Comparison of ENCODE assay signal across 1 cellular context in genomic region chr9:15420796-15421195, GRCh38.
TF ChIP-seq lines count a peak whose summit lies in the region.

No MANE protein-coding gene starts in this region.

TF ChIP-seq in GM23338, 12 proteins besides CTCF, POLR2A, EP300 and RAD21 (continued from another document):
- no peak for TF ChIP-seq ZNF331 (CRISPR knock-in tag; IDR thresholded peaks at IDR 0.05; ENCODE audit: low read depth)
- TF ChIP-seq EZH2 (IDR thresholded peaks at IDR 0.05; ENCODE audit: low read depth, unreplicated experiment), result no peak
- TF ChIP-seq ZNF114 (CRISPR knock-in tag; IDR thresholded peaks at IDR 0.05), result no peak
- TF ChIP-seq, protein P1, sequence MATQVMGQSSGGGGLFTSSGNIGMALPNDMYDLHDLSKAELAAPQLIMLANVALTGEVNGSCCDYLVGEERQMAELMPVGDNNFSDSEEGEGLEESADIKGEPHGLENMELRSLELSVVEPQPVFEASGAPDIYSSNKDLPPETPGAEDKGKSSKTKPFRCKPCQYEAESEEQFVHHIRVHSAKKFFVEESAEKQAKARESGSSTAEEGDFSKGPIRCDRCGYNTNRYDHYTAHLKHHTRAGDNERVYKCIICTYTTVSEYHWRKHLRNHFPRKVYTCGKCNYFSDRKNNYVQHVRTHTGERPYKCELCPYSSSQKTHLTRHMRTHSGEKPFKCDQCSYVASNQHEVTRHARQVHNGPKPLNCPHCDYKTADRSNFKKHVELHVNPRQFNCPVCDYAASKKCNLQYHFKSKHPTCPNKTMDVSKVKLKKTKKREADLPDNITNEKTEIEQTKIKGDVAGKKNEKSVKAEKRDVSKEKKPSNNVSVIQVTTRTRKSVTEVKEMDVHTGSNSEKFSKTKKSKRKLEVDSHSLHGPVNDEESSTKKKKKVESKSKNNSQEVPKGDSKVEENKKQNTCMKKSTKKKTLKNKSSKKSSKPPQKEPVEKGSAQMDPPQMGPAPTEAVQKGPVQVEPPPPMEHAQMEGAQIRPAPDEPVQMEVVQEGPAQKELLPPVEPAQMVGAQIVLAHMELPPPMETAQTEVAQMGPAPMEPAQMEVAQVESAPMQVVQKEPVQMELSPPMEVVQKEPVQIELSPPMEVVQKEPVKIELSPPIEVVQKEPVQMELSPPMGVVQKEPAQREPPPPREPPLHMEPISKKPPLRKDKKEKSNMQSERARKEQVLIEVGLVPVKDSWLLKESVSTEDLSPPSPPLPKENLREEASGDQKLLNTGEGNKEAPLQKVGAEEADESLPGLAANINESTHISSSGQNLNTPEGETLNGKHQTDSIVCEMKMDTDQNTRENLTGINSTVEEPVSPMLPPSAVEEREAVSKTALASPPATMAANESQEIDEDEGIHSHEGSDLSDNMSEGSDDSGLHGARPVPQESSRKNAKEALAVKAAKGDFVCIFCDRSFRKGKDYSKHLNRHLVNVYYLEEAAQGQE (IDR thresholded peaks at IDR 0.05; ENCODE audit: unreplicated experiment), result no peak
- no peak for TF ChIP-seq POLR2AphosphoS5 (IDR thresholded peaks at IDR 0.05; ENCODE audit: low read depth)
- TF ChIP-seq, protein P2, sequence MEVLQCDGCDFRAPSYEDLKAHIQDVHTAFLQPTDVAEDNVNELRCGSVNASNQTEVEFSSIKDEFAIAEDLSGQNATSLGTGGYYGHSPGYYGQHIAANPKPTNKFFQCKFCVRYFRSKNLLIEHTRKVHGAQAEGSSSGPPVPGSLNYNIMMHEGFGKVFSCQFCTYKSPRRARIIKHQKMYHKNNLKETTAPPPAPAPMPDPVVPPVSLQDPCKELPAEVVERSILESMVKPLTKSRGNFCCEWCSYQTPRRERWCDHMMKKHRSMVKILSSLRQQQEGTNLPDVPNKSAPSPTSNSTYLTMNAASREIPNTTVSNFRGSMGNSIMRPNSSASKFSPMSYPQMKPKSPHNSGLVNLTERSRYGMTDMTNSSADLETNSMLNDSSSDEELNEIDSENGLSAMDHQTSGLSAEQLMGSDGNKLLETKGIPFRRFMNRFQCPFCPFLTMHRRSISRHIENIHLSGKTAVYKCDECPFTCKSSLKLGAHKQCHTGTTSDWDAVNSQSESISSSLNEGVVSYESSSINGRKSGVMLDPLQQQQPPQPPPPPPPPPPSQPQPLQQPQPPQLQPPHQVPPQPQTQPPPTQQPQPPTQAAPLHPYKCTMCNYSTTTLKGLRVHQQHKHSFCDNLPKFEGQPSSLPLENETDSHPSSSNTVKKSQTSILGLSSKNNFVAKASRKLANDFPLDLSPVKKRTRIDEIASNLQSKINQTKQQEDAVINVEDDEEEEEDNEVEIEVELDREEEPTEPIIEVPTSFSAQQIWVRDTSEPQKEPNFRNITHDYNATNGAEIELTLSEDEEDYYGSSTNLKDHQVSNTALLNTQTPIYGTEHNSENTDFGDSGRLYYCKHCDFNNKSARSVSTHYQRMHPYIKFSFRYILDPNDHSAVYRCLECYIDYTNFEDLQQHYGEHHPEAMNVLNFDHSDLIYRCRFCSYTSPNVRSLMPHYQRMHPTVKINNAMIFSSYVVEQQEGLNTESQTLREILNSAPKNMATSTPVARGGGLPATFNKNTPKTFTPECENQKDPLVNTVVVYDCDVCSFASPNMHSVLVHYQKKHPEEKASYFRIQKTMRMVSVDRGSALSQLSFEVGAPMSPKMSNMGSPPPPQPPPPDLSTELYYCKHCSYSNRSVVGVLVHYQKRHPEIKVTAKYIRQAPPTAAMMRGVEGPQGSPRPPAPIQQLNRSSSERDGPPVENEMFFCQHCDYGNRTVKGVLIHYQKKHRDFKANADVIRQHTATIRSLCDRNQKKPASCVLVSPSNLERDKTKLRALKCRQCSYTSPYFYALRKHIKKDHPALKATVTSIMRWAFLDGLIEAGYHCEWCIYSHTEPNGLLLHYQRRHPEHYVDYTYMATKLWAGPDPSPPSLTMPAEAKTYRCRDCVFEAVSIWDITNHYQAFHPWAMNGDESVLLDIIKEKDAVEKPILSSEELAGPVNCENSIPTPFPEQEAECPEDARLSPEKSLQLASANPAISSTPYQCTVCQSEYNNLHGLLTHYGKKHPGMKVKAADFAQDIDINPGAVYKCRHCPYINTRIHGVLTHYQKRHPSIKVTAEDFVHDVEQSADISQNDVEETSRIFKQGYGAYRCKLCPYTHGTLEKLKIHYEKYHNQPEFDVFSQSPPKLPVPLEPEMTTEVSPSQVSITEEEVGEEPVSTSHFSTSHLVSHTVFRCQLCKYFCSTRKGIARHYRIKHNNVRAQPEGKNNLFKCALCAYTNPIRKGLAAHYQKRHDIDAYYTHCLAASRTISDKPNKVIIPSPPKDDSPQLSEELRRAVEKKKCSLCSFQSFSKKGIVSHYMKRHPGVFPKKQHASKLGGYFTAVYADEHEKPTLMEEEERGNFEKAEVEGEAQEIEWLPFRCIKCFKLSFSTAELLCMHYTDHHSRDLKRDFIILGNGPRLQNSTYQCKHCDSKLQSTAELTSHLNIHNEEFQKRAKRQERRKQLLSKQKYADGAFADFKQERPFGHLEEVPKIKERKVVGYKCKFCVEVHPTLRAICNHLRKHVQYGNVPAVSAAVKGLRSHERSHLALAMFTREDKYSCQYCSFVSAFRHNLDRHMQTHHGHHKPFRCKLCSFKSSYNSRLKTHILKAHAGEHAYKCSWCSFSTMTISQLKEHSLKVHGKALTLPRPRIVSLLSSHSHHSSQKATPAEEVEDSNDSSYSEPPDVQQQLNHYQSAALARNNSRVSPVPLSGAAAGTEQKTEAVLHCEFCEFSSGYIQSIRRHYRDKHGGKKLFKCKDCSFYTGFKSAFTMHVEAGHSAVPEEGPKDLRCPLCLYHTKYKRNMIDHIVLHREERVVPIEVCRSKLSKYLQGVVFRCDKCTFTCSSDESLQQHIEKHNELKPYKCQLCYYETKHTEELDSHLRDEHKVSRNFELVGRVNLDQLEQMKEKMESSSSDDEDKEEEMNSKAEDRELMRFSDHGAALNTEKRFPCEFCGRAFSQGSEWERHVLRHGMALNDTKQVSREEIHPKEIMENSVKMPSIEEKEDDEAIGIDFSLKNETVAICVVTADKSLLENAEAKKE (CRISPR knock-in tag; IDR thresholded peaks at IDR 0.05), result no peak
